In genomic region chr17:58158181-58158580, GRCh38 we compare ENCODE assay signal across 28 cellular contexts. TPM values are rescaled to one million over a fixed set of nuclear protein-coding genes. Genes with fewer than 3 reads are reported as not detected.
"Had no signal": no experiment of that assay in that cellular context is flagged by ENCODE, and none has a peak within 500 bp of the region (broad histone marks: within the 10 kb centered on the region; RNA-seq: fewer than 3 reads in every experiment).

No MANE protein-coding gene starts in this region.

- H3K36me3 Mint-ChIP-seq: mesothelial cell of epicardium; stimulated activated effector memory CD8-positive, alpha-beta T cell treated with anti-CD3 and anti-CD28 coated beads, Interleukin-12 subunit alpha, Interleukin-12 subunit beta, amount 100 ng/mL, for 72 hours; type B pancreatic cell had no signal

- H3K9me3 ChIP-seq: pancreas, prostate gland, sigmoid colon, spleen, tibial nerve, uterus had no signal

- H3K27me3 ChIP-seq: uterus had no signal

- FAIRE-seq: islet of Langerhans, pancreas, small intestine had no signal

- H3K27ac ChIP-seq: left ventricle myocardium inferior, pancreas, prostate gland, sigmoid colon, tibial nerve, uterus had no signal

- H3K4me3 ChIP-seq: lung, prostate gland, tibial nerve, uterus had no signal

- H3K9me3 Mint-ChIP-seq: mesothelial cell of epicardium; stimulated activated effector memory CD8-positive, alpha-beta T cell treated with anti-CD3 and anti-CD28 coated beads, Interleukin-12 subunit alpha, Interleukin-12 subunit beta, amount 100 ng/mL, for 72 hours; stimulated activated naive CD8-positive, alpha-beta T cell treated with anti-CD3 and anti-CD28 coated beads, Interleukin-15, Interleukin-2, amounts not matched to agents 100 ng/mL and 50 ng/mL, for 24 hours; type B pancreatic cell had no signal

- H3K36me3 ChIP-seq: left ventricle myocardium inferior, pancreas, prostate gland, sigmoid colon, spleen, tibial nerve, uterus had no signal

- DNase-seq: hypothalamus, immature natural killer cell, left ventricle myocardium inferior, naive B cell, pancreas, retina, right cardiac atrium, sigmoid colon, small intestine, spleen, uterus had no signal

- H3K27me3 Mint-ChIP-seq: stimulated activated naive CD8-positive, alpha-beta T cell treated with anti-CD3 and anti-CD28 coated beads, Interleukin-15, Interleukin-2, amounts not matched to agents 100 ng/mL and 50 ng/mL, for 24 hours had no signal

- H3K27ac Mint-ChIP-seq: mesothelial cell of epicardium, nephron, type B pancreatic cell had no signal

- H3K4me1 ChIP-seq: pancreas, prostate gland, uterus had no signal

RNA-seq across cellular contexts. Expression of gene OR4D2, which starts 8.6 kb away (rescaled TPM):
- total RNA-seq: kidney epithelial cell, left ventricle myocardium inferior, lower leg skin, lung, mesothelial cell of epicardium, mononuclear cell, neural crest cell, osteoblast, pancreas, prostate gland, right cardiac atrium, sigmoid colon, spleen, subcutaneous adipose tissue, temporal lobe, tibial nerve, ureter, uterus had no signal
- polyA plus RNA-seq: lung, pancreas, right cardiac atrium, sigmoid colon, small intestine, spleen had no signal

RNA-seq across cellular contexts. Expression of gene OR4D1, which starts 10.0 kb away (rescaled TPM):
- total RNA-seq: kidney epithelial cell, left ventricle myocardium inferior, mesothelial cell of epicardium, osteoblast, pancreas, right cardiac atrium, sigmoid colon, subcutaneous adipose tissue, tibial nerve, ureter, uterus had no signal
- polyA plus RNA-seq: pancreas, right cardiac atrium had no signal

RNA-seq across cellular contexts. Expression of gene EPX, which starts 34.3 kb away (rescaled TPM):
- total RNA-seq: kidney epithelial cell, left ventricle myocardium inferior, lower leg skin, mesothelial cell of epicardium, neural crest cell, osteoblast, pancreas, prostate gland, right cardiac atrium, sigmoid colon, subcutaneous adipose tissue, temporal lobe, tibial nerve, ureter, uterus had no signal
- polyA plus RNA-seq: immature natural killer cell, pancreas, right cardiac atrium, small intestine had no signal
